8 cellular contexts compared by ENCODE assay signal in genomic region chr10:124640538-124641231, GRCh38.
DNase-seq lines count a peak whose midpoint lies in the region; ATAC-seq and TF ChIP-seq lines count a peak whose summit lies in the region.

No MANE protein-coding gene starts in this region.

- ATAC-seq in GM21360 (IDR thresholded peaks at IDR 0.05; ENCODE audit: unreplicated experiment) = peak; percentile 39

- no peak for TF ChIP-seq POLR2A in NB4 (IDR thresholded peaks at IDR 0.05; ENCODE audit: extremely low read depth, insufficient read length)

- H3K27ac ChIP-seq in epithelial cell of prostate (peak overlapping the region; percentile 5), skin epidermis (peak overlapping the region in 19 of 21 experiments; percentile 1 to 87 (median 72))

- DNase-seq in AML-193 (lab: John Stamatoyannopoulos, UW) (peak; percentile 91 to 93), NB4 (ENCODE audit: low read depth) (peak; percentile 97), epithelial cell of prostate (ENCODE audit: low read depth, low spot score) (no peak), SK-N-DZ (ENCODE audit: low spot score) (no peak), NCI-H2029 (lab: John Stamatoyannopoulos, UW) (no peak), dedifferentiated amniotic fluid mesenchymal stem cell (ENCODE audit: extremely low spot score) (no peak)

- H3K4me3 ChIP-seq in NB4 (ENCODE audit: low read depth, low read length) (peak overlapping the region; percentile 38), skin epidermis (no peak overlapping the region)

- TF ChIP-seq CTCF in NB4 (IDR thresholded peaks at IDR 0.05; ENCODE audit: low read depth, low read length) = no peak

Comparison
In these comparisons a context has a peak if more than half of its experiments do, and no peak if none do; other contexts are left out.
1. DNase-seq: peak in AML-193 (2 of 2) and NB4 (single experiment); none in epithelial cell of prostate (single experiment), SK-N-DZ (single experiment), NCI-H2029 (single experiment) and dedifferentiated amniotic fluid mesenchymal stem cell (single experiment).